1 cellular context compared by ENCODE assay signal in the genomic region with DNA sequence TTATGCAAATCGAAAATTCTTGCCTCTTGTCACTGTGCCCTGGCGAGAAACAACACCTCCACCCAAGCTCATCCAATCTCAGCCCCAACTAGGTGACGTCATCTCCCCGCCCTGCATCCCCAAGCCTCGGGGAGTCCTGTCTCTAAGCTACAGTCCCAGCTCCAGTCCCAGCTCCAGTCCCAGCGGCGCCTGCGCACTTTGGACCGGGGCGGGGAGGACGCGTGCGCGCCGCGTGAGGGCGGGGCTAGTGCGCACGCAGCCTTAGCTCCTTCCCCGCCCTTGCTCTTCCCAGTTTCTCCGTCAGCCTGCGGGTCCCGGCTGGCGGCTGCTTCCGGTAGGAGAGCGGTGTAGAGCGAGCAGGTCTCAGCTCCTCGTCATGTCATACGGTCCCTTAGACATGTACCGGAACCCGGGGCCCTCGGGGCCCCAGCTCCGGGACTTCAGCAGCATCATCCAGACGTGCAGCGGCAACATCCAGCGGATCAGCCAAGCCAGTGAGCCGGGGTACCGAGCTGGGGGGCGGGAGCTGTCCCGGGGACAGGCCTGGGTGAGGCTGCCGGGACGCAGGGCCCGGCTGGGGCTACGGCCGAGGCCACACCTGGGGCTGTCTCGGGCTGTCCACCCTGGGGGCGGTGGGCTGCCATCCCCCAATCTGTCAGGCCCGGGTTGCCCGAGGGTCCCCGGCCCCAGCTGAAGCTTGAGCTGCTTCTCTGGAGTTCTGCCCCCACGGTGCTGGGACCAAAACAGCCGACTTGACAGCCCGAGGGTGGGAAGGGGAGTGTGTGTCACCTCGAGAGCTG.
TF ChIP-seq lines count a peak whose summit lies in the region.

A gene (plus strand): TSS at position 288 of the 800 bp plus-strand sequence. CDS start 89 bp downstream, at position 377.

TF ChIP-seq in K562, 482 proteins besides CTCF, POLR2A, EP300 and RAD21 (continued from another document and continues in another):
- TF ChIP-seq, protein P1, sequence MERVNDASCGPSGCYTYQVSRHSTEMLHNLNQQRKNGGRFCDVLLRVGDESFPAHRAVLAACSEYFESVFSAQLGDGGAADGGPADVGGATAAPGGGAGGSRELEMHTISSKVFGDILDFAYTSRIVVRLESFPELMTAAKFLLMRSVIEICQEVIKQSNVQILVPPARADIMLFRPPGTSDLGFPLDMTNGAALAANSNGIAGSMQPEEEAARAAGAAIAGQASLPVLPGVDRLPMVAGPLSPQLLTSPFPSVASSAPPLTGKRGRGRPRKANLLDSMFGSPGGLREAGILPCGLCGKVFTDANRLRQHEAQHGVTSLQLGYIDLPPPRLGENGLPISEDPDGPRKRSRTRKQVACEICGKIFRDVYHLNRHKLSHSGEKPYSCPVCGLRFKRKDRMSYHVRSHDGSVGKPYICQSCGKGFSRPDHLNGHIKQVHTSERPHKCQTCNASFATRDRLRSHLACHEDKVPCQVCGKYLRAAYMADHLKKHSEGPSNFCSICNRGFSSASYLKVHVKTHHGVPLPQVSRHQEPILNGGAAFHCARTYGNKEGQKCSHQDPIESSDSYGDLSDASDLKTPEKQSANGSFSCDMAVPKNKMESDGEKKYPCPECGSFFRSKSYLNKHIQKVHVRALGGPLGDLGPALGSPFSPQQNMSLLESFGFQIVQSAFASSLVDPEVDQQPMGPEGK (CRISPR knock-in tag; IDR thresholded peaks at IDR 0.05; ENCODE audit: borderline replicate concordance) = no peak
- TF ChIP-seq, protein P2, sequence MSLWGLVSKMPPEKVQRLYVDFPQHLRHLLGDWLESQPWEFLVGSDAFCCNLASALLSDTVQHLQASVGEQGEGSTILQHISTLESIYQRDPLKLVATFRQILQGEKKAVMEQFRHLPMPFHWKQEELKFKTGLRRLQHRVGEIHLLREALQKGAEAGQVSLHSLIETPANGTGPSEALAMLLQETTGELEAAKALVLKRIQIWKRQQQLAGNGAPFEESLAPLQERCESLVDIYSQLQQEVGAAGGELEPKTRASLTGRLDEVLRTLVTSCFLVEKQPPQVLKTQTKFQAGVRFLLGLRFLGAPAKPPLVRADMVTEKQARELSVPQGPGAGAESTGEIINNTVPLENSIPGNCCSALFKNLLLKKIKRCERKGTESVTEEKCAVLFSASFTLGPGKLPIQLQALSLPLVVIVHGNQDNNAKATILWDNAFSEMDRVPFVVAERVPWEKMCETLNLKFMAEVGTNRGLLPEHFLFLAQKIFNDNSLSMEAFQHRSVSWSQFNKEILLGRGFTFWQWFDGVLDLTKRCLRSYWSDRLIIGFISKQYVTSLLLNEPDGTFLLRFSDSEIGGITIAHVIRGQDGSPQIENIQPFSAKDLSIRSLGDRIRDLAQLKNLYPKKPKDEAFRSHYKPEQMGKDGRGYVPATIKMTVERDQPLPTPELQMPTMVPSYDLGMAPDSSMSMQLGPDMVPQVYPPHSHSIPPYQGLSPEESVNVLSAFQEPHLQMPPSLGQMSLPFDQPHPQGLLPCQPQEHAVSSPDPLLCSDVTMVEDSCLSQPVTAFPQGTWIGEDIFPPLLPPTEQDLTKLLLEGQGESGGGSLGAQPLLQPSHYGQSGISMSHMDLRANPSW (CRISPR knock-in tag; IDR thresholded peaks at IDR 0.05) = no peak
- TF ChIP-seq CHD4 (IDR thresholded peaks at IDR 0.05; ENCODE audit: insufficient read depth, insufficient replicate concordance, low read depth, low read length, poor library complexity, severe bottlenecking) (no peak), ATF7 (IDR thresholded peaks at IDR 0.05) (peak; percentile 100), CHD1 (IDR thresholded peaks at IDR 0.05; ENCODE audit: low read length) (peak; percentile 85), MEF2D (tag; conservative IDR thresholded peaks at IDR 0.05; ENCODE audit: low read depth) (no peak), NR3C1 (CRISPR knock-in tag; IDR thresholded peaks at IDR 0.05) (no peak), ARNT (IDR thresholded peaks at IDR 0.05) (no peak), YY1 (IDR thresholded peaks at IDR 0.05; ENCODE audit: borderline replicate concordance in 1 of 3, control insufficient read depth in 1 of 3, extremely low read depth in 1 of 3, insufficient read depth in 3 of 3, insufficient read length in 1 of 3, insufficient replicate concordance in 2 of 3, low read depth in 1 of 3, low read length in 2 of 3) (peak in 1 of 3 experiments; percentile 19), SMAD3 (CRISPR knock-in tag; conservative IDR thresholded peaks at IDR 0.05) (no peak; the same call in 1 of the 2 replicates), ZNF133 (CRISPR knock-in tag; IDR thresholded peaks at IDR 0.05) (no peak), CC2D1A (IDR thresholded peaks at IDR 0.05) (no peak), SIN3B (IDR thresholded peaks at IDR 0.05; ENCODE audit: low read depth) (peak; percentile 60), ZNF140 (CRISPR knock-in tag; IDR thresholded peaks at IDR 0.05) (no peak), NEUROD1 (IDR thresholded peaks at IDR 0.05; ENCODE audit: borderline replicate concordance, low read depth, low read length, partially characterized antibody) (no peak), BACH1 (tag; IDR thresholded peaks at IDR 0.05) (no peak), ZNF174 (CRISPR knock-in tag; IDR thresholded peaks at IDR 0.05) (no peak), ADNP (tag; IDR thresholded peaks at IDR 0.05) (no peak), ZNF830 (CRISPR knock-in tag; IDR thresholded peaks at IDR 0.05) (no peak), MYC (IDR thresholded peaks at IDR 0.05; ENCODE audit: low read depth, low read length) (peak; percentile 78), MYC (CRISPR knock-in tag; IDR thresholded peaks at IDR 0.05; ENCODE audit: borderline replicate concordance, low read depth) (no peak)
- TF ChIP-seq, protein P3, sequence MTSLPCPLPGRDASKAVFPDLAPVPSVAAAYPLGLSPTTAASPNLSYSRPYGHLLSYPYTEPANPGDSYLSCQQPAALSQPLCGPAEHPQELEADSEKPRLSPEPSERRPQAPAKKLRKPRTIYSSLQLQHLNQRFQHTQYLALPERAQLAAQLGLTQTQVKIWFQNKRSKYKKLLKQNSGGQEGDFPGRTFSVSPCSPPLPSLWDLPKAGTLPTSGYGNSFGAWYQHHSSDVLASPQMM (CRISPR knock-in tag; IDR thresholded peaks at IDR 0.05) = no peak
- TF ChIP-seq, protein P4, sequence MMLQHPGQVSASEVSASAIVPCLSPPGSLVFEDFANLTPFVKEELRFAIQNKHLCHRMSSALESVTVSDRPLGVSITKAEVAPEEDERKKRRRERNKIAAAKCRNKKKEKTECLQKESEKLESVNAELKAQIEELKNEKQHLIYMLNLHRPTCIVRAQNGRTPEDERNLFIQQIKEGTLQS (IDR thresholded peaks at IDR 0.05) = peak; percentile 100
- TF ChIP-seq, protein P4 (CRISPR knock-in tag; conservative IDR thresholded peaks at IDR 0.05) = peak; percentile 89
- TF ChIP-seq, protein P5, sequence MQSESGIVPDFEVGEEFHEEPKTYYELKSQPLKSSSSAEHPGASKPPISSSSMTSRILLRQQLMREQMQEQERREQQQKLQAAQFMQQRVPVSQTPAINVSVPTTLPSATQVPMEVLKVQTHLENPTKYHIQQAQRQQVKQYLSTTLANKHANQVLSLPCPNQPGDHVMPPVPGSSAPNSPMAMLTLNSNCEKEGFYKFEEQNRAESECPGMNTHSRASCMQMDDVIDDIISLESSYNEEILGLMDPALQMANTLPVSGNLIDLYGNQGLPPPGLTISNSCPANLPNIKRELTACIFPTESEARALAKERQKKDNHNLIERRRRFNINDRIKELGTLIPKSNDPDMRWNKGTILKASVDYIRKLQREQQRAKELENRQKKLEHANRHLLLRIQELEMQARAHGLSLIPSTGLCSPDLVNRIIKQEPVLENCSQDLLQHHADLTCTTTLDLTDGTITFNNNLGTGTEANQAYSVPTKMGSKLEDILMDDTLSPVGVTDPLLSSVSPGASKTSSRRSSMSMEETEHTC (IDR thresholded peaks at IDR 0.05) = no peak
- TF ChIP-seq, protein P6, sequence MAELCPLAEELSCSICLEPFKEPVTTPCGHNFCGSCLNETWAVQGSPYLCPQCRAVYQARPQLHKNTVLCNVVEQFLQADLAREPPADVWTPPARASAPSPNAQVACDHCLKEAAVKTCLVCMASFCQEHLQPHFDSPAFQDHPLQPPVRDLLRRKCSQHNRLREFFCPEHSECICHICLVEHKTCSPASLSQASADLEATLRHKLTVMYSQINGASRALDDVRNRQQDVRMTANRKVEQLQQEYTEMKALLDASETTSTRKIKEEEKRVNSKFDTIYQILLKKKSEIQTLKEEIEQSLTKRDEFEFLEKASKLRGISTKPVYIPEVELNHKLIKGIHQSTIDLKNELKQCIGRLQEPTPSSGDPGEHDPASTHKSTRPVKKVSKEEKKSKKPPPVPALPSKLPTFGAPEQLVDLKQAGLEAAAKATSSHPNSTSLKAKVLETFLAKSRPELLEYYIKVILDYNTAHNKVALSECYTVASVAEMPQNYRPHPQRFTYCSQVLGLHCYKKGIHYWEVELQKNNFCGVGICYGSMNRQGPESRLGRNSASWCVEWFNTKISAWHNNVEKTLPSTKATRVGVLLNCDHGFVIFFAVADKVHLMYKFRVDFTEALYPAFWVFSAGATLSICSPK (IDR thresholded peaks at IDR 0.05; ENCODE audit: borderline replicate concordance) = 0 out of 2 replicates have a peak, but pooled peaks have one; percentile 45
- TF ChIP-seq, protein P7, sequence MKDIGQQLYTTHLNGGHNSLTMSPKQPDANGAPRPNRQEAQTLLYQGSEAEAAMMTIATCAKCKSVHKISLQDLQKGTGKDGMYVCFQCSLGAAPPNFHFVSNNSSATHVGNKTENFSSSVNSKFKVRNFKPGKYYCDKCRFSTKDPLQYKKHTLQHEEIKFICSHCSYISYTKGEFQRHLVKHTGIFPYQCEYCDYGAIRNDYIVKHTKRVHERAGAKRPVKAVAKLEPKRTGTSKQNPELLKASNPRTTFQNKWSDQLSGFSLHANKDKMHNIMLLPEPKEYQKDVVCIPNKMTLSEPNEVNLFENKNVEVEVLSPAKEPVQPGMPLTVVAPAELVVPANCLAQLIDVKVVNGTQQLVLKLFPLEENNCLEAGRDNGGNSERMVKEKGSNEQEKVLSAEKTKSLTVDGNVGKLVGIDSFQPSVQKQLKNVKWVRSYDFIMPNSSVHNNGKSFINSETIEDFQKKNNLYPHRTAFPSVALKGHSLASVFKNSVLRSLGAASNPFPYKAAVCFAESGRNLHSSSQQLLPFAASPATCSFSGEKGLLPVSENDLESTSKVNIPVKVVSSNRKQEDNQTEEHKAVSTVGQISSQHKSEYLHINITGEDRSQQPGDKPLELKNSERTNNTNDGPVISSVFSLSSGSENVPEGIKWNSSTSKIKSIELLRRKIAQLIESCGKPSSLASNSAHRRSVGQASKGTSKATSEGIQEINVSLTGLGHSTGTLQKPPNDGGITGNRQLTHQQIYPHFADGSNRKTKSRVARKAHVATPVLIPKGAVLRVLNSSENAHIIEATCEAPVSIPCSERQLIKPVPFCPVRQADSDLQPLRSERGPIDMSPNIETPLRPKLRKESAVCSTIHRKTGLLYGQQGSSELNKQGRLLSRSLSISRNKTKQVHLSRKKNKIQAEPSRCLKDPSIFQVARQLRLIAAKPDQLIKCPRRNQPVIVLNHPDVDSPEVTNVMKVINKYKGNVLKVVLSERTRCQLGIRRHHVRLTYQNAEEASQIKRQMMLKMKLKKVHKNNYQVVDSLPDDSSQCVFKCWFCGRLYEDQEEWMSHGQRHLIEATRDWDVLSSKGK (CRISPR knock-in tag; IDR thresholded peaks at IDR 0.05) = no peak
- TF ChIP-seq, protein P8, sequence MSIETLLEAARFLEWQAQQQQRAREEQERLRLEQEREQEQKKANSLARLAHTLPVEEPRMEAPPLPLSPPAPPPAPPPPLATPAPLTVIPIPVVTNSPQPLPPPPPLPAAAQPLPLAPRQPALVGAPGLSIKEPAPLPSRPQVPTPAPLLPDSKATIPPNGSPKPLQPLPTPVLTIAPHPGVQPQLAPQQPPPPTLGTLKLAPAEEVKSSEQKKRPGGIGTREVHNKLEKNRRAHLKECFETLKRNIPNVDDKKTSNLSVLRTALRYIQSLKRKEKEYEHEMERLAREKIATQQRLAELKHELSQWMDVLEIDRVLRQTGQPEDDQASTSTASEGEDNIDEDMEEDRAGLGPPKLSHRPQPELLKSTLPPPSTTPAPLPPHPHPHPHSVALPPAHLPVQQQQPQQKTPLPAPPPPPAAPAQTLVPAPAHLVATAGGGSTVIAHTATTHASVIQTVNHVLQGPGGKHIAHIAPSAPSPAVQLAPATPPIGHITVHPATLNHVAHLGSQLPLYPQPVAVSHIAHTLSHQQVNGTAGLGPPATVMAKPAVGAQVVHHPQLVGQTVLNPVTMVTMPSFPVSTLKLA (conservative IDR thresholded peaks at IDR 0.05) = peak; percentile 83 to 86
- TF ChIP-seq, protein P9, sequence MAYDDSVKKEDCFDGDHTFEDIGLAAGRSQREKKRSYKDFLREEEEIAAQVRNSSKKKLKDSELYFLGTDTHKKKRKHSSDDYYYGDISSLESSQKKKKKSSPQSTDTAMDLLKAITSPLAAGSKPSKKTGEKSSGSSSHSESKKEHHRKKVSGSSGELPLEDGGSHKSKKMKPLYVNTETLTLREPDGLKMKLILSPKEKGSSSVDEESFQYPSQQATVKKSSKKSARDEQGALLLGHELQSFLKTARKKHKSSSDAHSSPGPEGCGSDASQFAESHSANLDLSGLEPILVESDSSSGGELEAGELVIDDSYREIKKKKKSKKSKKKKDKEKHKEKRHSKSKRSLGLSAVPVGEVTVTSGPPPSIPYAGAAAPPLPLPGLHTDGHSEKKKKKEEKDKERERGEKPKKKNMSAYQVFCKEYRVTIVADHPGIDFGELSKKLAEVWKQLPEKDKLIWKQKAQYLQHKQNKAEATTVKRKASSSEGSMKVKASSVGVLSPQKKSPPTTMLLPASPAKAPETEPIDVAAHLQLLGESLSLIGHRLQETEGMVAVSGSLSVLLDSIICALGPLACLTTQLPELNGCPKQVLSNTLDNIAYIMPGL (CRISPR knock-in tag; IDR thresholded peaks at IDR 0.05) = no peak
- TF ChIP-seq, protein P10, sequence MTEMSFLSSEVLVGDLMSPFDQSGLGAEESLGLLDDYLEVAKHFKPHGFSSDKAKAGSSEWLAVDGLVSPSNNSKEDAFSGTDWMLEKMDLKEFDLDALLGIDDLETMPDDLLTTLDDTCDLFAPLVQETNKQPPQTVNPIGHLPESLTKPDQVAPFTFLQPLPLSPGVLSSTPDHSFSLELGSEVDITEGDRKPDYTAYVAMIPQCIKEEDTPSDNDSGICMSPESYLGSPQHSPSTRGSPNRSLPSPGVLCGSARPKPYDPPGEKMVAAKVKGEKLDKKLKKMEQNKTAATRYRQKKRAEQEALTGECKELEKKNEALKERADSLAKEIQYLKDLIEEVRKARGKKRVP (CRISPR knock-in tag; IDR thresholded peaks at IDR 0.05) = no peak
- TF ChIP-seq, protein P11, sequence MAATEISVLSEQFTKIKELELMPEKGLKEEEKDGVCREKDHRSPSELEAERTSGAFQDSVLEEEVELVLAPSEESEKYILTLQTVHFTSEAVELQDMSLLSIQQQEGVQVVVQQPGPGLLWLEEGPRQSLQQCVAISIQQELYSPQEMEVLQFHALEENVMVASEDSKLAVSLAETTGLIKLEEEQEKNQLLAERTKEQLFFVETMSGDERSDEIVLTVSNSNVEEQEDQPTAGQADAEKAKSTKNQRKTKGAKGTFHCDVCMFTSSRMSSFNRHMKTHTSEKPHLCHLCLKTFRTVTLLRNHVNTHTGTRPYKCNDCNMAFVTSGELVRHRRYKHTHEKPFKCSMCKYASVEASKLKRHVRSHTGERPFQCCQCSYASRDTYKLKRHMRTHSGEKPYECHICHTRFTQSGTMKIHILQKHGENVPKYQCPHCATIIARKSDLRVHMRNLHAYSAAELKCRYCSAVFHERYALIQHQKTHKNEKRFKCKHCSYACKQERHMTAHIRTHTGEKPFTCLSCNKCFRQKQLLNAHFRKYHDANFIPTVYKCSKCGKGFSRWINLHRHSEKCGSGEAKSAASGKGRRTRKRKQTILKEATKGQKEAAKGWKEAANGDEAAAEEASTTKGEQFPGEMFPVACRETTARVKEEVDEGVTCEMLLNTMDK (IDR thresholded peaks at IDR 0.05; ENCODE audit: borderline replicate concordance, insufficient read depth, low read depth, low read length, poor library complexity, severe bottlenecking) = no peak
